Comparison of ENCODE assay signal across 11 cellular contexts in genomic region chr9:95049761-95050160, GRCh38.
DNase-seq lines count a peak whose midpoint lies in the region; ATAC-seq, FAIRE-seq and TF ChIP-seq lines count a peak whose summit lies in the region.
"Had no signal": no experiment of that assay in that cellular context is flagged by ENCODE, and none has a peak within 500 bp of the region (broad histone marks: within the 10 kb centered on the region; RNA-seq: fewer than 3 reads in every experiment).

No MANE protein-coding gene starts in this region.

- no peak overlapping the region for H2AFZ ChIP-seq in HepG2 (ENCODE audit: low read length)

- WGBS in HepG2 (ENCODE audit: low lambda C conversion rate), result 33% methylated on average over 6 of the region's 6 CpGs

- H3K9ac ChIP-seq in HepG2 (ENCODE audit: insufficient read depth, low read depth, low read length), result peak overlapping the region; percentile 41

- peaks cover 4 to 15% of the 10 kb centered on the region in 2 experiments; a peak in 4 of 5 replicates for H3K36me3 ChIP-seq in HepG2 (replicated peaks in 1 of 2; ENCODE audit: control insufficient read depth in 1 of 2, insufficient read depth in 2 of 2, low read length in 2 of 2)

- H3K4me2 ChIP-seq in HepG2 (ENCODE audit: low read depth, low read length), result peak overlapping the region; percentile 93

- peaks cover 59% of the 10 kb centered on the region for H4K20me1 ChIP-seq in HepG2 (ENCODE audit: insufficient read depth, low read length)

- POLR2A ChIA-PET in HepG2 (lab: Yijun Ruan, JAX), result interaction anchor here (1.1 kb wide), 1 partner anchor 17 kb away, joined by 3 read pairs; no protein-coding TSS in a partner anchor

- H3K9me3 ChIP-seq in HepG2 (ENCODE audit: low read length), result no peaks in the 10 kb centered on the region

- H3K9me3 Mint-ChIP-seq in brain, result peaks cover 0 to 5% (median 0%) of the 10 kb centered on the region in 5 experiments
- H3K9me3 Mint-ChIP-seq: stimulated activated effector memory CD8-positive, alpha-beta T cell treated with anti-CD3 and anti-CD28 coated beads, Interleukin-12 subunit alpha, Interleukin-12 subunit beta, amount 100 ng/mL, for 72 hours had no signal

- H3K27me3 Mint-ChIP-seq in brain, result peaks cover 66% of the 10 kb centered on the region

- TF ChIP-seq EP300 in HepG2 (IDR thresholded peaks at IDR 0.05; ENCODE audit: low read depth in 2 of 2, low read length in 2 of 2) (no peak), HepG2 (CRISPR knock-in tag; IDR thresholded peaks at IDR 0.05; ENCODE audit: borderline replicate concordance) (no peak)

- DNase-seq in LHCN-M2 (ENCODE audit: low read depth) (peak; percentile 50), HepG2 (ENCODE audit: low spot score) (no peak), substantia nigra (lab: John Stamatoyannopoulos, UW) (no peak), epidermal melanocyte (ENCODE audit: insufficient read length, low spot score) (no peak), NCI-H1436 (lab: John Stamatoyannopoulos, UW) (no peak), NCI-H146 (lab: John Stamatoyannopoulos, UW) (no peak)
- DNase-seq: NCI-H187 had no signal

- H3K27ac Mint-ChIP-seq in brain, result peak overlapping the region in 3 of 5 experiments; percentile 38 to 76 (median 67)
- H3K27ac Mint-ChIP-seq: stimulated activated effector memory CD8-positive, alpha-beta T cell treated with anti-CD3 and anti-CD28 coated beads, Interleukin-12 subunit alpha, Interleukin-12 subunit beta, amount 100 ng/mL, for 72 hours had no signal

- intact Hi-C loops in HepG2 (cut with micrococcal nuclease; ENCODE audit: unreplicated experiment), result loop anchor here (2.0 to 5.0 kb wide), 2 partner anchors 17 to 37 kb away; no protein-coding TSS in a partner anchor

- CTCF ChIA-PET in HepG2 (lab: Yijun Ruan, JAX; ENCODE audit: low intra/inter-chr PET ratio, low total read pairs), result no interaction called here

- peaks cover 70% of the 10 kb centered on the region for H3K4me1 ChIP-seq in HepG2 (ENCODE audit: insufficient read depth, low read length)

- H3K4me3 Mint-ChIP-seq in brain, result peak overlapping the region; percentile 63 to 85 (median 79)

- in situ Hi-C loops in HepG2 (cut with HindIII; ENCODE audit: extremely low pct_ligation_motif_present, low pct_unique_long_range_greater_than_20kb), result no loop called here

- peaks cover 25% of the 10 kb centered on the region for H3K36me3 Mint-ChIP-seq in brain

- no TSS peak for BruUV-seq in HepG2 (replicated peaks; lab: Mats Ljungman, UMichigan)

- no peak for TF ChIP-seq POLR2A in HepG2 (IDR thresholded peaks at IDR 0.05; ENCODE audit: insufficient read depth in 1 of 2, low read depth in 2 of 2, low read length in 2 of 2)

- H3K4me3 ChIP-seq in HepG2 (replicated peaks in 1 of 3; ENCODE audit: insufficient read depth in 1 of 3, low read depth in 2 of 3, low read length in 3 of 3), result peak overlapping the region; percentile 60 to 77 (median 69); a peak in 5 of 6 replicates

- no peak for TF ChIP-seq CTCF in brain (conservative IDR thresholded peaks at IDR 0.05)
- no peak for TF ChIP-seq CTCF in HepG2 (CRISPR knock-in tag; IDR thresholded peaks at IDR 0.05)

- H3K4me1 Mint-ChIP-seq in brain, result peaks cover 47% of the 10 kb centered on the region

- peaks cover 77% of the 10 kb centered on the region for H3K79me2 ChIP-seq in HepG2 (ENCODE audit: insufficient read depth, low read length)

- H3K27ac ChIP-seq in HepG2 (ENCODE audit: extremely low read length, insufficient read depth, low read length) (peak overlapping the region; percentile 42), substantia nigra (ENCODE audit: low read depth, low read length, poor library complexity, severe bottlenecking) (peak overlapping the region; percentile 53)

- no peak for FAIRE-seq in HepG2 (lab: Jason Lieb, UNC)
- FAIRE-seq: endothelial cell of umbilical vein had no signal

- no peaks in the 10 kb centered on the region for H3K27me3 ChIP-seq in HepG2 (ENCODE audit: control insufficient read depth in 1 of 2, insufficient read depth in 2 of 2, low read length in 2 of 2)

- TF ChIP-seq RAD21 in HepG2 (CRISPR knock-in tag; IDR thresholded peaks at IDR 0.05), result no peak

- ATAC-seq in HepG2, result no peak
- no peak for ATAC-seq in GM21786 (IDR thresholded peaks at IDR 0.05; ENCODE audit: unreplicated experiment)
- ATAC-seq: stimulated activated effector memory CD8-positive, alpha-beta T cell treated with anti-CD3 and anti-CD28 coated beads, Interleukin-12 subunit alpha, Interleukin-12 subunit beta, amount 100 ng/mL, for 72 hours had no signal

TF ChIP-seq in HepG2, 621 proteins besides CTCF, POLR2A, EP300 and RAD21:
- TF ChIP-seq ZNF646 (CRISPR knock-in tag; IDR thresholded peaks at IDR 0.05) (no peak), POLR2AphosphoS2 (IDR thresholded peaks at IDR 0.05; ENCODE audit: low read depth, low read length) (no peak), AGO2 (optimal IDR thresholded peaks at IDR 0.05; ENCODE audit: low read depth, low read length) (peak; percentile 32), TFDP2 (CRISPR knock-in tag; IDR thresholded peaks at IDR 0.05) (no peak), CENPX (CRISPR knock-in tag; IDR thresholded peaks at IDR 0.05) (no peak), SRSF9 (IDR thresholded peaks at IDR 0.05; ENCODE audit: borderline replicate concordance, insufficient read depth, low read depth, low read length, poor library complexity, severe bottlenecking) (no peak), ZNF468 (CRISPR knock-in tag; IDR thresholded peaks at IDR 0.05) (no peak), MEIS2 (CRISPR knock-in tag; IDR thresholded peaks at IDR 0.05) (no peak), KMT2A (CRISPR knock-in tag; IDR thresholded peaks at IDR 0.05) (no peak), KDM5A (IDR thresholded peaks at IDR 0.05; ENCODE audit: borderline replicate concordance, low read length) (0 out of 2 replicates have a peak, but pooled peaks have one; percentile 5)
- TF ChIP-seq, protein P1, sequence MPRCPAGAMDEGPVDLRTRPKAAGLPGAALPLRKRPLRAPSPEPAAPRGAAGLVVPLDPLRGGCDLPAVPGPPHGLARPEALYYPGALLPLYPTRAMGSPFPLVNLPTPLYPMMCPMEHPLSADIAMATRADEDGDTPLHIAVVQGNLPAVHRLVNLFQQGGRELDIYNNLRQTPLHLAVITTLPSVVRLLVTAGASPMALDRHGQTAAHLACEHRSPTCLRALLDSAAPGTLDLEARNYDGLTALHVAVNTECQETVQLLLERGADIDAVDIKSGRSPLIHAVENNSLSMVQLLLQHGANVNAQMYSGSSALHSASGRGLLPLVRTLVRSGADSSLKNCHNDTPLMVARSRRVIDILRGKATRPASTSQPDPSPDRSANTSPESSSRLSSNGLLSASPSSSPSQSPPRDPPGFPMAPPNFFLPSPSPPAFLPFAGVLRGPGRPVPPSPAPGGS (CRISPR knock-in tag; IDR thresholded peaks at IDR 0.05), result no peak
TF ChIP-seq in HepG2: peak in this region for 2.
